In genomic region chr19:14475251-14476073, GRCh38 we compare ENCODE assay signal across 8 cellular contexts. TPM values are rescaled to one million over a fixed set of nuclear protein-coding genes. Genes with fewer than 3 reads are reported as not detected.
DNase-seq lines count a peak whose midpoint lies in the region; ATAC-seq, FAIRE-seq and TF ChIP-seq lines count a peak whose summit lies in the region.

TSS of gene PTGER1 (minus strand) at chr19:14475354. CDS start at chr19:14474320, 1,034 bp downstream.

- H3K9me3 ChIP-seq in DOHH2 (ENCODE audit: control insufficient read depth, insufficient read depth, low read length) (no peaks in the 10 kb centered on the region), adipocyte (ENCODE audit: control insufficient read depth, low read length) (no peaks in the 10 kb centered on the region), lower lobe of right lung (no peaks in the 10 kb centered on the region)

- H3K9me2 ChIP-seq in DOHH2 (replicated peaks; ENCODE audit: control insufficient read depth, low read length): no peaks in the 10 kb centered on the region

- intact Hi-C loops in lower lobe of right lung (cut with DNase I): no loop called here

- no peak for FAIRE-seq in urothelium cell line (lab: Jason Lieb, UNC)

- H3K27me3 ChIP-seq in DOHH2 (ENCODE audit: control insufficient read depth, low read length): peaks cover 8% of the 10 kb centered on the region; the same call in 1 of the 2 replicates
- H3K27me3 ChIP-seq in adipocyte (replicated peaks; ENCODE audit: control insufficient read depth, insufficient read depth, low read length): no peaks in the 10 kb centered on the region
- peaks cover 26% of the 10 kb centered on the region for H3K27me3 ChIP-seq in lower lobe of right lung (ENCODE audit: low read depth)

- TF ChIP-seq CTCF in DOHH2 (IDR thresholded peaks at IDR 0.05; ENCODE audit: low read depth, low read length, poor library complexity, severe bottlenecking) (peak; percentile 52), lower lobe of right lung (IDR thresholded peaks at IDR 0.05) (peak; percentile 48)

- H3K4me1 ChIP-seq in DOHH2 (ENCODE audit: control insufficient read depth, low read length) (peaks cover 26% of the 10 kb centered on the region), adipocyte (ENCODE audit: control insufficient read depth, insufficient read depth, low read length) (peaks cover 13% of the 10 kb centered on the region), lower lobe of right lung (peaks cover 42% of the 10 kb centered on the region)

- peak within 1 kb of the TSS; percentile 42 for H3K4me2 ChIP-seq in DOHH2 (ENCODE audit: low read length)

- H3F3A ChIP-seq in DOHH2 (ENCODE audit: control insufficient read depth, insufficient read depth): no peaks in the 10 kb centered on the region

- H3K79me2 ChIP-seq in DOHH2 (ENCODE audit: control insufficient read depth, low read length): no peaks in the 10 kb centered on the region

- peak within 1 kb of the TSS; percentile 22; the same call in 1 of the 2 replicates for H3K4me3 ChIP-seq in DOHH2 (ENCODE audit: low read length)
- no peak within 1 kb of the TSS for H3K4me3 ChIP-seq in adipocyte (ENCODE audit: low read length)
- H3K4me3 ChIP-seq in lower lobe of right lung: peak within 1 kb of the TSS; percentile 27

- no peak within 1 kb of the TSS for H3K27ac ChIP-seq in DOHH2 (ENCODE audit: low read depth, low read length)
- no peak within 1 kb of the TSS for H3K27ac ChIP-seq in lower lobe of right lung

- ATAC-seq in lower lobe of right lung: peak; percentile 11 to 36

- no peaks in the 10 kb centered on the region; the same call in 1 of the 2 replicates for H4K20me1 ChIP-seq in DOHH2 (ENCODE audit: control insufficient read depth, insufficient read depth, low read depth, low read length)

- DNase-seq in LoVo (ENCODE audit: low spot score): peak; percentile 25
- peak; percentile 39 for DNase-seq in adipocyte (ENCODE audit: low read depth)
- DNase-seq in lower lobe of right lung: no peak
- no peak for DNase-seq in effector CD8-positive, alpha-beta T cell (lab: John Stamatoyannopoulos, UW)
- DNase-seq in NCI-H2029 (lab: John Stamatoyannopoulos, UW): no peak
- no peak for DNase-seq in urothelium cell line (ENCODE audit: low spot score)
- DNase-seq in activated CD4-positive, CD25-positive, alpha-beta regulatory T cell treated with anti-CD3 and anti-CD28 coated beads, Interleukin-2, amount 50 U/mL, for 72 hours: no peak

- no peak within 1 kb of the TSS for H3K9ac ChIP-seq in adipocyte (ENCODE audit: low read length)

- H3K36me3 ChIP-seq in DOHH2 (ENCODE audit: control insufficient read depth, low read length): peaks cover 8% of the 10 kb centered on the region
- H3K36me3 ChIP-seq in adipocyte (ENCODE audit: control insufficient read depth, insufficient read depth, low read length, severe bottlenecking): peaks cover 24% of the 10 kb centered on the region
- H3K36me3 ChIP-seq in lower lobe of right lung: peaks cover 45% of the 10 kb centered on the region

RNA-seq across cellular contexts. Expression of gene PTGER1, which starts in this region (rescaled TPM):
- total RNA-seq in lower lobe of right lung: 0.62 TPM

Comparison
In these comparisons a context has a peak if more than half of its experiments do, and no peak if none do; other contexts are left out.
1. Peak in ATAC-seq and H3K4me3 ChIP-seq in lower lobe of right lung; RNA of the gene not detected or under 1 TPM.
2. DNase-seq: peak in LoVo (single experiment) and adipocyte (single experiment); none in lower lobe of right lung (single experiment), effector CD8-positive, alpha-beta T cell (single experiment), NCI-H2029 (single experiment), urothelium cell line (single experiment) and activated CD4-positive, CD25-positive, alpha-beta regulatory T cell treated with anti-CD3 and anti-CD28 coated beads, Interleukin-2, amount 50 U/mL, for 72 hours (single experiment).